1 cellular context compared by ENCODE assay signal in the genomic region with DNA sequence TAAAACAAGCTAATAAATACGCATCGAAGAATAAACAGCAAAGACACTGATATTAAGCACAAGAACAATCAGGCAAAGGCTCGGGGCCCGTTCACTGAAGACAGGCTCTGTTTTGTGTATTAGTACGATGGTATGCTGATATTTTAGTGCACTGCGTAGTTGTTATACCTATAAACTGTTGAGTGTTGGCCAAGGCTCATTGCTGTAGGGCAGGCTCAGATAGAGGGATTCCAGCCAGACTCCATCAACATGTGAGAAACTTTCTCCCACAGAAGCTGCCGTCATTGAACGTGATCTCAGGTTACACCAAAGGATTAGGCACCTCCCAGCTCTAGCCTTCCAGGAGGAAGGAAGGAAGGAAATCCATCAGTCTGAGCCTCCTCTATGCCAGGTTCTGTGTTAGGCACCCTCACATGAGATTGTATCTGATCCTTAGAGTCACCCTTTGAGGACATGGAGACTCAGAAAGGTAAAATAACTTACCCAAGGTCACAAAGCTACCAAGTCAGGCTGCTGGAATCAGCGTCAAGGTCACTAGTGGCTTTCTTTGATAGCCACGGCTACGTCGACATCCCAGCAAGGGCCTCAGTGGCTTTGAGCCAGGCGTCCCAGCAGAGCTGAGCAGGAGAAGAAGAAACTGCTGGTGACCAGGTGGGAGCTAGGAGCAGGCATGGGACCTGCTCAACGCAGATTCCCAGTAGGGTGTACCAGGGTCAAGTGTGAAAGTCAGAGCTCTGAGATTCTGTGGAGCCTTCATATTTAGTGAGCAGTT.
TF ChIP-seq lines count a peak whose summit lies in the region.

No MANE protein-coding gene starts in this region.

TF ChIP-seq in HEK293, 187 proteins besides CTCF, POLR2A, EP300 and RAD21 (continued from another document):
- TF ChIP-seq, protein P1, sequence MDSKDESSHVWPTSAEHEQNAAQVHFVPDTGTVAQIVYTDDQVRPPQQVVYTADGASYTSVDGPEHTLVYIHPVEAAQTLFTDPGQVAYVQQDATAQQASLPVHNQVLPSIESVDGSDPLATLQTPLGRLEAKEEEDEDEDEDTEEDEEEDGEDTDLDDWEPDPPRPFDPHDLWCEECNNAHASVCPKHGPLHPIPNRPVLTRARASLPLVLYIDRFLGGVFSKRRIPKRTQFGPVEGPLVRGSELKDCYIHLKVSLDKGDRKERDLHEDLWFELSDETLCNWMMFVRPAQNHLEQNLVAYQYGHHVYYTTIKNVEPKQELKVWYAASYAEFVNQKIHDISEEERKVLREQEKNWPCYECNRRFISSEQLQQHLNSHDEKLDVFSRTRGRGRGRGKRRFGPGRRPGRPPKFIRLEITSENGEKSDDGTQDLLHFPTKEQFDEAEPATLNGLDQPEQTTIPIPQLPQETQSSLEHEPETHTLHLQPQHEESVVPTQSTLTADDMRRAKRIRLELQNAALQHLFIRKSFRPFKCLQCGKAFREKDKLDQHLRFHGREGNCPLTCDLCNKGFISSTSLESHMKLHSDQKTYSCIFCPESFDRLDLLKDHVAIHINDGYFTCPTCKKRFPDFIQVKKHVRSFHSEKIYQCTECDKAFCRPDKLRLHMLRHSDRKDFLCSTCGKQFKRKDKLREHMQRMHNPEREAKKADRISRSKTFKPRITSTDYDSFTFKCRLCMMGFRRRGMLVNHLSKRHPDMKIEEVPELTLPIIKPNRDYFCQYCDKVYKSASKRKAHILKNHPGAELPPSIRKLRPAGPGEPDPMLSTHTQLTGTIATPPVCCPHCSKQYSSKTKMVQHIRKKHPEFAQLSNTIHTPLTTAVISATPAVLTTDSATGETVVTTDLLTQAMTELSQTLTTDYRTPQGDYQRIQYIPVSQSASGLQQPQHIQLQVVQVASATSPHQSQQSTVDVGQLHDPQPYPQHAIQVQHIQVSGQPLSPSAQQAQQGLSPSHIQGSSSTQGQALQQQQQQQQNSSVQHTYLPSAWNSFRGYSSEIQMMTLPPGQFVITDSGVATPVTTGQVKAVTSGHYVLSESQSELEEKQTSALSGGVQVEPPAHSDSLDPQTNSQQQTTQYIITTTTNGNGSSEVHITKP (tag by site-specific recombination; IDR thresholded peaks at IDR 0.05): peak; percentile 35; the same call in 1 of the 2 replicates
- peak; percentile 85 for TF ChIP-seq MZF1 (tag by site-specific recombination; IDR thresholded peaks at IDR 0.05; ENCODE audit: borderline replicate concordance)
- peak; percentile 93 for TF ChIP-seq OSR2 (tag by site-specific recombination; IDR thresholded peaks at IDR 0.05)
- TF ChIP-seq, protein P2, sequence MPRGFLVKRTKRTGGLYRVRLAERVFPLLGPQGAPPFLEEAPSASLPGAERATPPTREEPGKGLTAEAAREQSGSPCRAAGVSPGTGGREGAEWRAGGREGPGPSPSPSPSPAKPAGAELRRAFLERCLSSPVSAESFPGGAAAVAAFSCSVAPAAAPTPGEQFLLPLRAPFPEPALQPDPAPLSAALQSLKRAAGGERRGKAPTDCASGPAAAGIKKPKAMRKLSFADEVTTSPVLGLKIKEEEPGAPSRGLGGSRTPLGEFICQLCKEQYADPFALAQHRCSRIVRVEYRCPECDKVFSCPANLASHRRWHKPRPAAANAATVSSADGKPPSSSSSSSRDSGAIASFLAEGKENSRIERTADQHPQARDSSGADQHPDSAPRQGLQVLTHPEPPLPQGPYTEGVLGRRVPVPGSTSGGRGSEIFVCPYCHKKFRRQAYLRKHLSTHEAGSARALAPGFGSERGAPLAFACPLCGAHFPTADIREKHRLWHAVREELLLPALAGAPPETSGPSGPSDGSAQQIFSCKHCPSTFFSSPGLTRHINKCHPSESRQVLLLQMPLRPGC (tag by site-specific recombination; IDR thresholded peaks at IDR 0.05): peak; percentile 13; the same call in 1 of the 2 replicates
- TF ChIP-seq SCRT1 (tag by site-specific recombination; IDR thresholded peaks at IDR 0.05; ENCODE audit: borderline replicate concordance): peak; percentile 93
- TF ChIP-seq KLF8 (tag by site-specific recombination; IDR thresholded peaks at IDR 0.05): peak; percentile 58
- no peak for TF ChIP-seq ZNF398 (tag by site-specific recombination; IDR thresholded peaks at IDR 0.05)
- TF ChIP-seq ZNF785 (tag by site-specific recombination; IDR thresholded peaks at IDR 0.05): no peak
- TF ChIP-seq PRDM1 (tag by site-specific recombination; IDR thresholded peaks at IDR 0.05): 0 out of 2 replicates have a peak, but pooled peaks have one; percentile 32
- TF ChIP-seq ZXDB (tag by site-specific recombination; IDR thresholded peaks at IDR 0.05): peak; percentile 59
- TF ChIP-seq ZNF341 (tag by site-specific recombination; IDR thresholded peaks at IDR 0.05; ENCODE audit: low read depth): no peak
- peak; percentile 70 for TF ChIP-seq ZNF366 (tag by site-specific recombination; conservative IDR thresholded peaks at IDR 0.05)
- no peak for TF ChIP-seq ZNF654 (tag by site-specific recombination; IDR thresholded peaks at IDR 0.05; ENCODE audit: low read depth)
- TF ChIP-seq SETDB1 (IDR thresholded peaks at IDR 0.05; ENCODE audit: insufficient read length, low read length): peak; percentile 34
- TF ChIP-seq ZNF660 (tag by site-specific recombination; IDR thresholded peaks at IDR 0.05): 0 out of 2 replicates have a peak, but pooled peaks have one; percentile 63
- TF ChIP-seq ZNF521 (tag by site-specific recombination; IDR thresholded peaks at IDR 0.05): no peak
- TF ChIP-seq ZNF510 (tag by site-specific recombination; IDR thresholded peaks at IDR 0.05; ENCODE audit: insufficient replicate concordance): peak; percentile 88
- TF ChIP-seq ZNF629 (tag by site-specific recombination; IDR thresholded peaks at IDR 0.05): peak; percentile 66
- 0 out of 2 replicates have a peak, but pooled peaks have one; percentile 35 for TF ChIP-seq ZNF2 (tag by site-specific recombination; IDR thresholded peaks at IDR 0.05)
- TF ChIP-seq ZNF335 (tag by site-specific recombination; conservative IDR thresholded peaks at IDR 0.05): peak; percentile 55
- TF ChIP-seq ZSCAN30 (tag by site-specific recombination; IDR thresholded peaks at IDR 0.05): peak; percentile 59; the same call in 1 of the 2 replicates
- TF ChIP-seq ZNF184 (tag by site-specific recombination; IDR thresholded peaks at IDR 0.05): 0 out of 2 replicates have a peak, but pooled peaks have one; percentile 20
